ENCODE assay signal across 25 cellular contexts in genomic region chr7:95776561-95777185, GRCh38. TPM values are rescaled to one million over a fixed set of nuclear protein-coding genes. Genes with fewer than 3 reads are reported as not detected.
"Had no signal": no experiment of that assay in that cellular context is flagged by ENCODE, and none has a peak within 500 bp of the region (broad histone marks: within the 10 kb centered on the region; RNA-seq: fewer than 3 reads in every experiment).

No MANE protein-coding gene starts in this region.

- ATAC-seq: activated CD4-positive, CD25-positive, alpha-beta regulatory T cell treated with anti-CD3 and anti-CD28 coated beads, Interleukin-2, amount 50 U/mL, for 24 hours; activated CD8-positive, alpha-beta memory T cell treated with anti-CD3 and anti-CD28 coated beads, Interleukin-2, amount 10 ng/mL, durations not matched to agents 7 days and 5 days; activated CD8-positive, alpha-beta T cell treated with anti-CD3 and anti-CD28 coated beads for 36 hours; activated naive CD8-positive, alpha-beta T cell treated with anti-CD3 and anti-CD28 coated beads, Interleukin-2, amount 50 U/mL, for 24 hours; heart left ventricle; left colon; mucosa of descending colon had no signal

- H3K27ac ChIP-seq: parathyroid adenoma, upper lobe of left lung had no signal

- FAIRE-seq: colon, endothelial cell of umbilical vein had no signal

- DNase-seq: activated CD4-positive, alpha-beta T cell treated with anti-CD3 and anti-CD28 coated beads, Interleukin-2, amount 10 ng/mL, durations not matched to agents 24 days and 14 days; activated CD8-positive, alpha-beta memory T cell treated with anti-CD3 and anti-CD28 coated beads, Interleukin-2, amount 10 ng/mL, durations not matched to agents 7 days and 5 days; activated CD8-positive, alpha-beta T cell treated with anti-CD3 and anti-CD28 coated beads for 36 hours; activated gamma-delta T cell; activated naive CD4-positive, alpha-beta T cell treated with anti-CD3 and anti-CD28 coated beads, Interleukin-2, amount 50 U/mL, for 16 hours; activated naive CD8-positive, alpha-beta T cell treated with anti-CD3 and anti-CD28 coated beads, Interleukin-2, amount 50 U/mL, for 24 hours; activated T-cell treated with anti-CD3 and anti-CD28 coated beads for 4 hours; effector memory CD4-positive, alpha-beta T cell; heart left ventricle; islet precursor cell; left colon; mesenchymal stem cell; mucosa of descending colon; nucleus accumbens; retina; stimulated activated CD4-positive, alpha-beta T cell treated with anti-CD3 and anti-CD28 coated beads, Interleukin-2, amount 100 ng/mL, for 48 hours; stimulated activated naive CD4-positive, alpha-beta T cell; SW 1271; T-helper 2 cell; upper lobe of left lung had no signal

- H3K4me3 ChIP-seq: heart left ventricle, mucosa of descending colon, thoracic aorta, upper lobe of left lung had no signal

- H3K79me2 ChIP-seq: parathyroid adenoma had no signal

- H3K36me3 ChIP-seq: heart left ventricle, thoracic aorta, upper lobe of left lung had no signal

- H3K9me3 ChIP-seq: mucosa of descending colon, thoracic aorta, upper lobe of left lung had no signal

- H2AFZ ChIP-seq: parathyroid adenoma had no signal

- H3K9ac ChIP-seq: parathyroid adenoma had no signal

RNA-seq across cellular contexts. Expression of gene DYNC1I1, which starts 4.3 kb away (rescaled TPM):
- total RNA-seq: activated CD4-positive, alpha-beta T cell treated with anti-CD3 and anti-CD28 coated beads, Interleukin-2, amount 10 ng/mL, durations not matched to agents 24 days and 14 days; activated CD8-positive, alpha-beta memory T cell treated with anti-CD3 and anti-CD28 coated beads, Interleukin-2, amount 10 ng/mL, durations not matched to agents 7 days and 5 days; activated CD8-positive, alpha-beta T cell treated with anti-CD3 and anti-CD28 coated beads for 36 hours had no signal
